In the genomic region with DNA sequence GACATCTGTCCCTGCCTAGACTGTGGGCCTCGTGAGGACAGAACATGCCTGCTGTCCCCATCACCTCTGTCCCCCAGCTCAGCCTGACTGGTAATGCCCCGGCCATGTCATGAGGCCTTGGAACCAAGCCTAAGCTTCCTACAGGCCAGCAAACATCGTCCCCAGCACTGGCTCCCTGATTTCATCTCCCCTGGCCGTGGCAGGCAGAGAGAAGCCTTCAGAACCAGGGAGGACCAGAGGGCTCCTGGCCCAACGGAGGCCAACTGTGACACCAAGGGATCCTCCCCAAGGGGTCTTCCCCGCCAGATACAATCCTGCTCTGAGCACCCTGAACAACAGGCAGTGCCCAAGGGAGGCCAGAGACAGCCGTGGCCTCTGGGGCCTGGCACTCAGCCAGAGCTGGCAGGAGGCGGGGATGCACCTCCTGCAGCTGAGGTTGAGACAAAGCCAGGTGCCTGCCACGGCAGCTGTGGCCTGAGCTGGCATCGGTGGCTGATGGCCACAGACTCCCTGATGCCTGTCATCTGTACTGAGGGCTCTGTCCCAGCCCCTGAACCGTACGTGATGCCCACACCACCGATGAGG, we compare ENCODE assay signal across 11 cellular contexts. TPM values are rescaled to one million over a fixed set of nuclear protein-coding genes. Genes with fewer than 3 reads are reported as not detected.
A peak's percentile ranks its signal among the peaks of the same experiment; 100 is the strongest.
DNase-seq lines count a peak whose midpoint lies in the region; ATAC-seq and TF ChIP-seq lines count a peak whose summit lies in the region.
"Had no signal": no experiment of that assay in that cellular context is flagged by ENCODE, and none has a peak within 500 bp of the region (broad histone marks: within the 10 kb centered on the region; RNA-seq: fewer than 3 reads in every experiment).

No MANE protein-coding gene starts in this region.

- H3K9ac ChIP-seq in PC-3 (ENCODE audit: low read length), result no peak overlapping the region

- DNase-seq in activated naive CD8-positive, alpha-beta T cell treated with anti-CD3 and anti-CD28 coated beads, Interleukin-2, amount 10 ng/mL, durations not matched to agents 7 days and 5 days, result peak; percentile 29
- no peak for DNase-seq in activated naive CD8-positive, alpha-beta T cell treated with anti-CD3 and anti-CD28 coated beads, Interleukin-2, amount 50 U/mL, for 24 hours
- DNase-seq in PC-3 (peak; percentile 45), heart right ventricle (peak in 1 of 2 donors; percentile 66), upper lobe of left lung (peak; percentile 20 to 77), HPDE6-E6E7 (ENCODE audit: extremely low spot score) (no peak)
- DNase-seq in stimulated activated CD4-positive, alpha-beta T cell treated with anti-CD3 and anti-CD28 coated beads, Interleukin-2, amount 100 ng/mL, for 24 hours, result no peak
- DNase-seq: HCEC 1CT had no signal

- no peak overlapping the region for H3K4me2 ChIP-seq in PC-3 (ENCODE audit: low read length)

- no peaks in the 10 kb centered on the region for H3K9me2 ChIP-seq in PC-3 (replicated peaks; ENCODE audit: low read length)

- no peaks in the 10 kb centered on the region for H3K9me3 Mint-ChIP-seq in activated naive CD8-positive, alpha-beta T cell treated with anti-CD3 and anti-CD28 coated beads, Interleukin-2, amount 10 ng/mL, durations not matched to agents 7 days and 5 days
- H3K9me3 Mint-ChIP-seq in activated naive CD8-positive, alpha-beta T cell treated with anti-CD3 and anti-CD28 coated beads, Interleukin-2, amount 50 U/mL, for 24 hours, result no peaks in the 10 kb centered on the region

- H3K27ac ChIP-seq in PC-3 (ENCODE audit: low read length), result no peak overlapping the region
- peak overlapping the region in 9 of 10 donors; percentile 60 to 96 (median 84) for H3K27ac ChIP-seq in heart right ventricle
- H3K27ac ChIP-seq in upper lobe of left lung, result no peak overlapping the region
- H3K27ac ChIP-seq: neutrophil, SJSA1 had no signal

- ATAC-seq in activated naive CD8-positive, alpha-beta T cell treated with anti-CD3 and anti-CD28 coated beads, Interleukin-2, amount 10 ng/mL, durations not matched to agents 7 days and 5 days (ENCODE audit: low read depth), result no peak
- ATAC-seq in activated naive CD8-positive, alpha-beta T cell treated with anti-CD3 and anti-CD28 coated beads, Interleukin-2, amount 50 U/mL, for 24 hours, result no peak
- peak; percentile 45 for ATAC-seq in PC-3
- peak; percentile 20 to 60 (median 56) for ATAC-seq in heart right ventricle
- no peak for ATAC-seq in upper lobe of left lung (ENCODE audit: low FRiP score in 2 of 2)
- ATAC-seq in GM18519 (IDR thresholded peaks at IDR 0.05; ENCODE audit: low FRiP score, unreplicated experiment), result no peak

- no peak for TF ChIP-seq EP300 in upper lobe of left lung (IDR thresholded peaks at IDR 0.05)

- H4K20me1 ChIP-seq in PC-3 (ENCODE audit: low read length), result 0 out of 2 replicates have a peak, but pooled peaks cover 3% of the 10 kb centered on the region

- H3K27me3 ChIP-seq in PC-3 (ENCODE audit: low read length) (no peaks in the 10 kb centered on the region), heart right ventricle (no peaks in the 10 kb centered on the region), upper lobe of left lung (no peaks in the 10 kb centered on the region)
- H3K27me3 ChIP-seq: neutrophil, SJSA1 had no signal

- no peaks in the 10 kb centered on the region for H3F3A ChIP-seq in PC-3 (ENCODE audit: low read length, unreplicated experiment)

- no peaks in the 10 kb centered on the region for H3K79me2 ChIP-seq in PC-3 (ENCODE audit: low read length)

- H3K9me3 ChIP-seq in PC-3 (ENCODE audit: low read length), result no peaks in the 10 kb centered on the region
- H3K9me3 ChIP-seq in heart right ventricle, result no peaks in the 10 kb centered on the region
- H3K9me3 ChIP-seq in upper lobe of left lung, result no peaks in the 10 kb centered on the region
- H3K9me3 ChIP-seq: neutrophil, SJSA1 had no signal

- H2AFZ ChIP-seq in PC-3 (ENCODE audit: low read length), result no peak overlapping the region

- 36 to 48% methylated on average over 13 of the region's 13 CpGs for WGBS in heart right ventricle, 2 donors
- WGBS in upper lobe of left lung, 2 donors, result 70 to 73% methylated on average over 7 to 11 of the region's 13 CpGs

- CTCF ChIA-PET in PC-3 (lab: Charles Lee), result no interaction called here

- no peak overlapping the region for H3K27ac Mint-ChIP-seq in activated naive CD8-positive, alpha-beta T cell treated with anti-CD3 and anti-CD28 coated beads, Interleukin-2, amount 10 ng/mL, durations not matched to agents 7 days and 5 days
- no peak overlapping the region for H3K27ac Mint-ChIP-seq in activated naive CD8-positive, alpha-beta T cell treated with anti-CD3 and anti-CD28 coated beads, Interleukin-2, amount 50 U/mL, for 24 hours

- H3K4me1 Mint-ChIP-seq in activated naive CD8-positive, alpha-beta T cell treated with anti-CD3 and anti-CD28 coated beads, Interleukin-2, amount 10 ng/mL, durations not matched to agents 7 days and 5 days, result peaks cover 33% of the 10 kb centered on the region
- H3K4me1 Mint-ChIP-seq in activated naive CD8-positive, alpha-beta T cell treated with anti-CD3 and anti-CD28 coated beads, Interleukin-2, amount 50 U/mL, for 24 hours, result peaks cover 23% of the 10 kb centered on the region

- H3K36me3 ChIP-seq in PC-3 (ENCODE audit: low read depth, low read length) (no peaks in the 10 kb centered on the region), heart right ventricle (no peaks in the 10 kb centered on the region), upper lobe of left lung (no peaks in the 10 kb centered on the region)
- H3K36me3 ChIP-seq: SJSA1 had no signal

- intact Hi-C loops in PC-3 (cut with micrococcal nuclease), result no loop called here
- intact Hi-C loops in heart right ventricle (cut with DNase I), result loop anchor here in 2 of 10 donors (1.0 kb wide), 1 partner anchor 12 kb away; no protein-coding TSS in a partner anchor

- H3K4me3 ChIP-seq in PC-3 (ENCODE audit: low read length), result no peak overlapping the region
- no peak overlapping the region for H3K4me3 ChIP-seq in heart right ventricle
- H3K4me3 ChIP-seq in upper lobe of left lung, result no peak overlapping the region
- H3K4me3 ChIP-seq: SJSA1 had no signal

- POLR2A ChIA-PET in activated naive CD8-positive, alpha-beta T cell treated with anti-CD3 and anti-CD28 coated beads, Interleukin-2, amount 10 ng/mL, durations not matched to agents 7 days and 5 days (lab: Charles Lee), result interaction anchor here (1.4 kb wide), 1 partner anchor 24 kb away, joined by 4 read pairs; no protein-coding TSS in a partner anchor
- POLR2A ChIA-PET in PC-3 (lab: Charles Lee; ENCODE audit: unreplicated experiment), result no interaction called here

- H3K4me1 ChIP-seq in PC-3 (ENCODE audit: insufficient read depth, low read length), result no peaks in the 10 kb centered on the region
- peaks cover 0 to 23% (median 11%) of the 10 kb centered on the region in 9 donors for H3K4me1 ChIP-seq in heart right ventricle
- no peaks in the 10 kb centered on the region for H3K4me1 ChIP-seq in upper lobe of left lung
- H3K4me1 ChIP-seq: SJSA1 had no signal

- no peak for TF ChIP-seq POLR2A in upper lobe of left lung (IDR thresholded peaks at IDR 0.05)

- peaks cover 8% of the 10 kb centered on the region for H3K36me3 Mint-ChIP-seq in activated naive CD8-positive, alpha-beta T cell treated with anti-CD3 and anti-CD28 coated beads, Interleukin-2, amount 10 ng/mL, durations not matched to agents 7 days and 5 days
- H3K36me3 Mint-ChIP-seq in activated naive CD8-positive, alpha-beta T cell treated with anti-CD3 and anti-CD28 coated beads, Interleukin-2, amount 50 U/mL, for 24 hours (ENCODE audit: low read depth), result no peaks in the 10 kb centered on the region

- H3K4me3 Mint-ChIP-seq in activated naive CD8-positive, alpha-beta T cell treated with anti-CD3 and anti-CD28 coated beads, Interleukin-2, amount 10 ng/mL, durations not matched to agents 7 days and 5 days, result no peak overlapping the region
- H3K4me3 Mint-ChIP-seq in activated naive CD8-positive, alpha-beta T cell treated with anti-CD3 and anti-CD28 coated beads, Interleukin-2, amount 50 U/mL, for 24 hours, result no peak overlapping the region

- H3K27me3 Mint-ChIP-seq in activated naive CD8-positive, alpha-beta T cell treated with anti-CD3 and anti-CD28 coated beads, Interleukin-2, amount 10 ng/mL, durations not matched to agents 7 days and 5 days, result no peaks in the 10 kb centered on the region
- H3K27me3 Mint-ChIP-seq in activated naive CD8-positive, alpha-beta T cell treated with anti-CD3 and anti-CD28 coated beads, Interleukin-2, amount 50 U/mL, for 24 hours, result no peaks in the 10 kb centered on the region

- no peak for TF ChIP-seq CTCF in PC-3 (conservative IDR thresholded peaks at IDR 0.05; ENCODE audit: low read depth, low read length)
- TF ChIP-seq CTCF in heart right ventricle (IDR thresholded peaks at IDR 0.05), result no peak
- no peak for TF ChIP-seq CTCF in upper lobe of left lung (IDR thresholded peaks at IDR 0.05)

- BruUV-seq in PC-3 (replicated peaks; lab: Mats Ljungman, UMichigan), result no TSS peak

RNA-seq across cellular contexts. Expression of a gene that starts 9.9 kb away (rescaled TPM):
- 10 to 100 TPM; 16.4 to 17.5 TPM for total RNA-seq in activated naive CD8-positive, alpha-beta T cell treated with anti-CD3 and anti-CD28 coated beads, Interleukin-2, amount 10 ng/mL, durations not matched to agents 7 days and 5 days
- 18.8 and 23.8 TPM in 2 replicates for total RNA-seq in PC-3 (2014; rRNA removed)
- total RNA-seq in heart right ventricle, result 1 to 10 TPM; 2.4 to 5.7 (median 3.3) TPM
- polyA plus RNA-seq in heart right ventricle, result 1 to 10 TPM; 2.4 to 3.8 TPM
- total RNA-seq in upper lobe of left lung, result 10 to 100 TPM; 13.5 to 45.1 (median 19.9) TPM

RNA-seq across cellular contexts. Expression of a gene that starts 43.6 kb away (rescaled TPM):
- total RNA-seq in activated naive CD8-positive, alpha-beta T cell treated with anti-CD3 and anti-CD28 coated beads, Interleukin-2, amount 10 ng/mL, durations not matched to agents 7 days and 5 days, result 100 to 1,000 TPM; 290 to 307 TPM
- total RNA-seq in PC-3 (2014; rRNA removed) (26.4 and 28.5 TPM in 2 replicates), heart right ventricle (10 to 100 TPM; 16.5 to 41.5 (median 22.2) TPM), upper lobe of left lung (100 to 1,000 TPM in 3 of 6 donors, 10 to 100 TPM in 3; 36.9 to 129 (median 97.8) TPM)
- polyA plus RNA-seq in heart right ventricle, result 10 to 100 TPM in 1 of 2 donors, 1 to 10 TPM in 1; 4.7 to 15.1 TPM

Comparison
In these comparisons a context has a peak if more than half of its experiments do, and no peak if none do; other contexts are left out.
1. DNase-seq: peak in activated naive CD8-positive, alpha-beta T cell treated with anti-CD3 and anti-CD28 coated beads, Interleukin-2, amount 10 ng/mL, durations not matched to agents 7 days and 5 days (single experiment), PC-3 (single experiment) and upper lobe of left lung (2 of 2); none in activated naive CD8-positive, alpha-beta T cell treated with anti-CD3 and anti-CD28 coated beads, Interleukin-2, amount 50 U/mL, for 24 hours (single experiment), stimulated activated CD4-positive, alpha-beta T cell treated with anti-CD3 and anti-CD28 coated beads, Interleukin-2, amount 100 ng/mL, for 24 hours (0 of 2) and HPDE6-E6E7 (single experiment).
2. ATAC-seq: peak in PC-3 (single experiment) and heart right ventricle (8 of 8); none in activated naive CD8-positive, alpha-beta T cell treated with anti-CD3 and anti-CD28 coated beads, Interleukin-2, amount 10 ng/mL, durations not matched to agents 7 days and 5 days (single experiment), activated naive CD8-positive, alpha-beta T cell treated with anti-CD3 and anti-CD28 coated beads, Interleukin-2, amount 50 U/mL, for 24 hours (single experiment), upper lobe of left lung (0 of 2) and GM18519 (single experiment).
3. H3K27ac ChIP-seq: peak in heart right ventricle (9 of 10); none in PC-3 (single experiment) and upper lobe of left lung (0 of 4).